ENCODE assay signal across 1 cellular context in genomic region chr5:74672215-74672877, GRCh38.
TF ChIP-seq lines count a peak whose summit lies in the region.

No MANE protein-coding gene starts in this region.

TF ChIP-seq in HepG2, 621 proteins besides CTCF, POLR2A, EP300 and RAD21:
- no peak for TF ChIP-seq POGK (CRISPR knock-in tag; conservative IDR thresholded peaks at IDR 0.05)
- TF ChIP-seq ZNF501 (CRISPR knock-in tag; IDR thresholded peaks at IDR 0.05) = no peak
- no peak for TF ChIP-seq PHB2 (IDR thresholded peaks at IDR 0.05; ENCODE audit: partially characterized antibody)
- no peak for TF ChIP-seq ZFX (CRISPR knock-in tag; IDR thresholded peaks at IDR 0.05; ENCODE audit: low read depth)
- TF ChIP-seq DR1 (CRISPR knock-in tag; IDR thresholded peaks at IDR 0.05) = no peak
- TF ChIP-seq E2F2 (CRISPR knock-in tag; IDR thresholded peaks at IDR 0.05; ENCODE audit: borderline replicate concordance) = no peak
- TF ChIP-seq RFXANK (CRISPR knock-in tag; IDR thresholded peaks at IDR 0.05) = no peak
- no peak for TF ChIP-seq PRDM4 (CRISPR knock-in tag; IDR thresholded peaks at IDR 0.05; ENCODE audit: borderline replicate concordance)
- TF ChIP-seq, protein P1, sequence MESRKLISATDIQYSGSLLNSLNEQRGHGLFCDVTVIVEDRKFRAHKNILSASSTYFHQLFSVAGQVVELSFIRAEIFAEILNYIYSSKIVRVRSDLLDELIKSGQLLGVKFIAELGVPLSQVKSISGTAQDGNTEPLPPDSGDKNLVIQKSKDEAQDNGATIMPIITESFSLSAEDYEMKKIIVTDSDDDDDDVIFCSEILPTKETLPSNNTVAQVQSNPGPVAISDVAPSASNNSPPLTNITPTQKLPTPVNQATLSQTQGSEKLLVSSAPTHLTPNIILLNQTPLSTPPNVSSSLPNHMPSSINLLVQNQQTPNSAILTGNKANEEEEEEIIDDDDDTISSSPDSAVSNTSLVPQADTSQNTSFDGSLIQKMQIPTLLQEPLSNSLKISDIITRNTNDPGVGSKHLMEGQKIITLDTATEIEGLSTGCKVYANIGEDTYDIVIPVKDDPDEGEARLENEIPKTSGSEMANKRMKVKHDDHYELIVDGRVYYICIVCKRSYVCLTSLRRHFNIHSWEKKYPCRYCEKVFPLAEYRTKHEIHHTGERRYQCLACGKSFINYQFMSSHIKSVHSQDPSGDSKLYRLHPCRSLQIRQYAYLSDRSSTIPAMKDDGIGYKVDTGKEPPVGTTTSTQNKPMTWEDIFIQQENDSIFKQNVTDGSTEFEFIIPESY (CRISPR knock-in tag; IDR thresholded peaks at IDR 0.05) = no peak
- TF ChIP-seq SUZ12 (IDR thresholded peaks at IDR 0.05; ENCODE audit: low read depth, low read length) = no peak
- TF ChIP-seq RFXAP (CRISPR knock-in tag; IDR thresholded peaks at IDR 0.05; ENCODE audit: borderline replicate concordance) = no peak
- no peak for TF ChIP-seq EEA1 (CRISPR knock-in tag; IDR thresholded peaks at IDR 0.05; ENCODE audit: borderline replicate concordance)
- TF ChIP-seq SNAI1 (CRISPR knock-in tag; IDR thresholded peaks at IDR 0.05; ENCODE audit: borderline replicate concordance) = no peak
- no peak for TF ChIP-seq ZNF562 (CRISPR knock-in tag; IDR thresholded peaks at IDR 0.05; ENCODE audit: borderline replicate concordance)
- TF ChIP-seq DNMT3B (CRISPR knock-in tag; conservative IDR thresholded peaks at IDR 0.05) = no peak
- TF ChIP-seq U2AF2 (IDR thresholded peaks at IDR 0.05; ENCODE audit: low read depth, low read length) = no peak
- TF ChIP-seq ZSCAN12 (CRISPR knock-in tag; IDR thresholded peaks at IDR 0.05) = no peak
- no peak for TF ChIP-seq XBP1 (CRISPR knock-in tag; IDR thresholded peaks at IDR 0.05)
- no peak for TF ChIP-seq THAP11 (CRISPR knock-in tag; IDR thresholded peaks at IDR 0.05)
